In genomic region chr12:103782399-103782798, GRCh38 we compare ENCODE assay signal across 24 cellular contexts.
"Had no signal": no experiment of that assay in that cellular context is flagged by ENCODE, and none has a peak within 500 bp of the region (broad histone marks: within the 10 kb centered on the region; RNA-seq: fewer than 3 reads in every experiment).

No MANE protein-coding gene starts in this region.

- H3K4me3 ChIP-seq: stomach, suprapubic skin, thoracic aorta, thyroid gland, tibial artery, tibial nerve, transverse colon, upper lobe of left lung, upper lobe of right lung, uterus, vagina had no signal

- H3K27me3 ChIP-seq: stomach, suprapubic skin, thyroid gland, tibial artery, tibial nerve, transverse colon, upper lobe of left lung, upper lobe of right lung, uterus, vagina had no signal

- H3K27ac ChIP-seq: stomach, suprapubic skin, thoracic aorta, thyroid gland, tibial artery, transverse colon, upper lobe of left lung, upper lobe of right lung, uterus, vagina had no signal

- H3K4me1 ChIP-seq: suprapubic skin, upper lobe of left lung, upper lobe of right lung, uterus, vagina had no signal

- ATAC-seq: stimulated activated effector memory CD8-positive, alpha-beta T cell treated with anti-CD3 and anti-CD28 coated beads, Interleukin-12 subunit alpha, Interleukin-12 subunit beta, amount 100 ng/mL, for 72 hours; stimulated activated memory B cell treated with anti-CD40 and anti-IgM and Interleukin-4, amounts not matched to agents 10 μg/mL and 1 μg/mL and 100 μg/mL, for 72 hours; stimulated activated naive B cell treated with anti-CD40 and anti-IgM and Interleukin-4, amounts not matched to agents 10 μg/mL and 1 μg/mL and 100 μg/mL, for 72 hours; stimulated activated naive CD8-positive, alpha-beta T cell treated with anti-CD3 and anti-CD28 coated beads, Interleukin-15, amount 100 ng/mL, for 72 hours; stimulated activated naive CD8-positive, alpha-beta T cell treated with anti-CD3 and anti-CD28 coated beads, Interleukin-15, Interleukin-2, amounts not matched to agents 100 U/mL and 50 U/mL, for 24 hours; upper lobe of right lung had no signal

- DNase-seq: stimulated activated CD4-positive, alpha-beta T cell treated with anti-CD3 and anti-CD28 coated beads, Interleukin-2, amount 100 ng/mL, for 48 hours; stimulated activated CD4-positive, alpha-beta T cell treated with anti-CD3 and anti-CD28 coated beads, Interleukin-4, amount 100 ng/mL, for 1 hour; stimulated activated CD4-positive, alpha-beta T cell treated with anti-CD3 and anti-CD28 coated beads, Interleukin-4, amount 100 ng/mL, for 24 hours; stimulated activated CD4-positive, alpha-beta T cell treated with anti-CD3 and anti-CD28 coated beads, Interleukin-4, amount 100 ng/mL, for 4 hours; stimulated activated CD8-positive, alpha-beta memory T cell treated with anti-CD3 and anti-CD28 coated beads, Interleukin-4, amount 100 ng/mL, for 48 hours; stimulated activated naive B cell treated with anti-CD40 and anti-IgM and Interleukin-4, amounts not matched to agents 10 μg/mL and 1 μg/mL and 100 μg/mL, for 72 hours; stimulated activated naive CD4-positive, alpha-beta T cell; stimulated activated naive CD4-positive, alpha-beta T cell treated with Interleukin-2 at 50 U/mL for 16 hours; stimulated activated naive CD8-positive, alpha-beta T cell treated with anti-CD3 and anti-CD28 coated beads, Interleukin-15, amount 100 ng/mL, for 72 hours; stimulated activated naive CD8-positive, alpha-beta T cell treated with anti-CD3 and anti-CD28 coated beads, Interleukin-15, Interleukin-2, amounts not matched to agents 100 U/mL and 50 U/mL, for 24 hours; stomach; substantia nigra; tibial artery; transverse colon; upper lobe of left lung; upper lobe of right lung; uterus had no signal

- H3K36me3 ChIP-seq: thyroid gland, uterus had no signal

- H3K9me3 ChIP-seq: stomach, suprapubic skin, thoracic aorta, thyroid gland, tibial artery, tibial nerve, transverse colon, upper lobe of left lung, upper lobe of right lung, uterus, vagina had no signal
